ENCODE assay signal across 18 cellular contexts in genomic region chr3:188196232-188196990, GRCh38. TPM values are rescaled to one million over a fixed set of nuclear protein-coding genes. Genes with fewer than 3 reads are reported as not detected.
A peak's percentile ranks its signal among the peaks of the same experiment; 100 is the strongest.
DNase-seq lines count a peak whose midpoint lies in the region; ATAC-seq and TF ChIP-seq lines count a peak whose summit lies in the region.
"Had no signal": no experiment of that assay in that cellular context is flagged by ENCODE, and none has a peak within 500 bp of the region (broad histone marks: within the 10 kb centered on the region; RNA-seq: fewer than 3 reads in every experiment).

No MANE protein-coding gene starts in this region.

- no peaks in the 10 kb centered on the region for H3K9me3 ChIP-seq in tibial artery
- no peaks in the 10 kb centered on the region for H3K9me3 ChIP-seq in CD4-positive, alpha-beta memory T cell (ENCODE audit: control insufficient read depth in 1 of 2, low read length in 2 of 2)
- H3K9me3 ChIP-seq: body of pancreas had no signal

- peak overlapping the region; percentile 51 for H3K27ac Mint-ChIP-seq in activated CD4-positive, alpha-beta T cell treated with anti-CD3 and anti-CD28 coated beads, Interleukin-2, amount 10 ng/mL, durations not matched to agents 7 days and 5 days
- H3K27ac Mint-ChIP-seq in WTC11 = no peak overlapping the region
- H3K27ac Mint-ChIP-seq in memory B cell = peak overlapping the region; percentile 2
- H3K27ac Mint-ChIP-seq in CD4-positive, alpha-beta memory T cell = no peak overlapping the region
- H3K27ac Mint-ChIP-seq: type B pancreatic cell had no signal

- no peaks in the 10 kb centered on the region for H3K27me3 Mint-ChIP-seq in activated CD4-positive, alpha-beta T cell treated with anti-CD3 and anti-CD28 coated beads, Interleukin-2, amount 10 ng/mL, durations not matched to agents 7 days and 5 days
- H3K27me3 Mint-ChIP-seq in WTC11 (ENCODE audit: low read depth) (no peaks in the 10 kb centered on the region), memory B cell (no peaks in the 10 kb centered on the region)
- no peaks in the 10 kb centered on the region for H3K27me3 Mint-ChIP-seq in CD4-positive, alpha-beta memory T cell
- H3K27me3 Mint-ChIP-seq: CD8-positive, alpha-beta memory T cell; IgD-negative memory B cell; type B pancreatic cell had no signal

- TF ChIP-seq CTCF in WTC11 (IDR thresholded peaks at IDR 0.05) (no peak), tibial artery (IDR thresholded peaks at IDR 0.05) (no peak)

- ATAC-seq in WTC11 (peak; percentile 12; the same call in 1 of the 2 replicates), memory B cell (ENCODE audit: low read depth) (no peak), GM18511 (IDR thresholded peaks at IDR 0.05; ENCODE audit: unreplicated experiment) (no peak)
- ATAC-seq: body of pancreas had no signal

- peaks cover 40% of the 10 kb centered on the region for H3K36me3 Mint-ChIP-seq in activated CD4-positive, alpha-beta T cell treated with anti-CD3 and anti-CD28 coated beads, Interleukin-2, amount 10 ng/mL, durations not matched to agents 7 days and 5 days (ENCODE audit: low read depth)
- no peaks in the 10 kb centered on the region for H3K36me3 Mint-ChIP-seq in WTC11
- peaks cover 24% of the 10 kb centered on the region for H3K36me3 Mint-ChIP-seq in memory B cell
- peaks cover 29 to 57% of the 10 kb centered on the region in 2 donors for H3K36me3 Mint-ChIP-seq in CD4-positive, alpha-beta memory T cell

- peaks cover 0 to 90% (median 32%) of the 10 kb centered on the region in 4 donors for H3K4me1 ChIP-seq in tibial artery
- H3K4me1 ChIP-seq in CD4-positive, alpha-beta memory T cell (ENCODE audit: insufficient read depth, low read length) = peaks cover 13% of the 10 kb centered on the region
- H3K4me1 ChIP-seq: body of pancreas had no signal

- no peaks in the 10 kb centered on the region for H3K27me3 ChIP-seq in tibial artery
- H3K27me3 ChIP-seq in CD4-positive, alpha-beta memory T cell (ENCODE audit: insufficient read depth, low read length) = no peaks in the 10 kb centered on the region
- H3K27me3 ChIP-seq: body of pancreas had no signal

- peaks cover 0 to 11% (median 4%) of the 10 kb centered on the region in 3 donors for H3K36me3 ChIP-seq in tibial artery
- H3K36me3 ChIP-seq in CD4-positive, alpha-beta memory T cell (ENCODE audit: insufficient read depth, low read length) = peaks cover 3% of the 10 kb centered on the region

- no peak overlapping the region for H3K4me3 ChIP-seq in tibial artery
- H3K4me3 ChIP-seq in CD4-positive, alpha-beta memory T cell (ENCODE audit: low read length in 2 of 2) = no peak overlapping the region
- H3K4me3 ChIP-seq: body of pancreas had no signal

- H3K27ac ChIP-seq in tibial artery = peak overlapping the region; percentile 21 to 58
- no peak overlapping the region for H3K27ac ChIP-seq in CD4-positive, alpha-beta memory T cell (ENCODE audit: low read depth, low read length)
- H3K27ac ChIP-seq: body of pancreas had no signal

- POLR2A ChIA-PET in activated CD4-positive, alpha-beta T cell treated with anti-CD3 and anti-CD28 coated beads, Interleukin-2, amount 10 ng/mL, durations not matched to agents 7 days and 5 days (lab: Charles Lee) = no interaction called here
- POLR2A ChIA-PET in WTC11 (lab: Charles Lee) = no interaction called here
- POLR2A ChIA-PET in CD4-positive, alpha-beta memory T cell (lab: Charles Lee; ENCODE audit: partially characterized antibody) = no interaction called here

- no peak for DNase-seq in activated CD4-positive, alpha-beta T cell treated with anti-CD3 and anti-CD28 coated beads, Interleukin-2, amount 10 ng/mL, durations not matched to agents 7 days and 5 days
- no peak for DNase-seq in activated CD4-positive, alpha-beta T cell treated with anti-CD3 and anti-CD28 coated beads for 48 hours
- DNase-seq in WTC11 (ENCODE audit: low spot score) = no peak
- no peak for DNase-seq in memory B cell (ENCODE audit: low spot score in 2 of 2)
- no peak for DNase-seq in tibial artery
- DNase-seq in NCI-H128 (lab: John Stamatoyannopoulos, UW; ENCODE audit: unreplicated experiment) = no peak
- no peak for DNase-seq in CD4-positive, alpha-beta memory T cell
- DNase-seq: 8988T; activated CD8-positive, alpha-beta memory T cell treated with anti-CD3 and anti-CD28 coated beads for 24 hours; activated gamma-delta T cell; body of pancreas; CD8-positive, alpha-beta memory T cell; effector CD4-positive, alpha-beta T cell; NCI-H1092; posterior cingulate gyrus had no signal

- intact Hi-C loops in tibial artery (cut with DNase I; ENCODE audit: low total_unique reads) = no loop called here
- intact Hi-C loops in CD4-positive, alpha-beta memory T cell (cut with micrococcal nuclease) = no loop called here

- CTCF ChIA-PET in activated CD4-positive, alpha-beta T cell treated with anti-CD3 and anti-CD28 coated beads, Interleukin-2, amount 10 ng/mL, durations not matched to agents 7 days and 5 days (lab: Charles Lee) = no interaction called here
- CTCF ChIA-PET in WTC11 (lab: Charles Lee) = interaction anchor here (1.0 kb wide), 1 partner anchor 10 kb away, joined by 4 read pairs; no protein-coding TSS in a partner anchor
- CTCF ChIA-PET in CD4-positive, alpha-beta memory T cell (lab: Charles Lee; ENCODE audit: partially characterized antibody) = no interaction called here

- no peak overlapping the region for H3K4me3 Mint-ChIP-seq in activated CD4-positive, alpha-beta T cell treated with anti-CD3 and anti-CD28 coated beads, Interleukin-2, amount 10 ng/mL, durations not matched to agents 7 days and 5 days
- H3K4me3 Mint-ChIP-seq in WTC11 (no peak overlapping the region), memory B cell (no peak overlapping the region)
- no peak overlapping the region for H3K4me3 Mint-ChIP-seq in CD4-positive, alpha-beta memory T cell
- H3K4me3 Mint-ChIP-seq: CD8-positive, alpha-beta memory T cell; IgD-negative memory B cell; type B pancreatic cell had no signal

- no peaks in the 10 kb centered on the region for H3K9me3 Mint-ChIP-seq in activated CD4-positive, alpha-beta T cell treated with anti-CD3 and anti-CD28 coated beads, Interleukin-2, amount 10 ng/mL, durations not matched to agents 7 days and 5 days
- H3K9me3 Mint-ChIP-seq in WTC11 (no peaks in the 10 kb centered on the region), memory B cell (no peaks in the 10 kb centered on the region)
- no peaks in the 10 kb centered on the region for H3K9me3 Mint-ChIP-seq in CD4-positive, alpha-beta memory T cell
- H3K9me3 Mint-ChIP-seq: CD8-positive, alpha-beta memory T cell; IgD-negative memory B cell had no signal

- peaks cover 15% of the 10 kb centered on the region for H3K4me1 Mint-ChIP-seq in activated CD4-positive, alpha-beta T cell treated with anti-CD3 and anti-CD28 coated beads, Interleukin-2, amount 10 ng/mL, durations not matched to agents 7 days and 5 days
- H3K4me1 Mint-ChIP-seq in WTC11 (peaks cover 18% of the 10 kb centered on the region), memory B cell (peaks cover 35% of the 10 kb centered on the region)
- peaks cover 19 to 57% (median 32%) of the 10 kb centered on the region in 4 donors for H3K4me1 Mint-ChIP-seq in CD4-positive, alpha-beta memory T cell

TF ChIP-seq in WTC11, 78 proteins besides CTCF, POLR2A, EP300 and RAD21 (continues in another document):
- TF ChIP-seq ESRRA (CRISPR knock-in tag; IDR thresholded peaks at IDR 0.05; ENCODE audit: borderline replicate concordance) = no peak
- no peak for TF ChIP-seq ZNF396 (CRISPR knock-in tag; IDR thresholded peaks at IDR 0.05; ENCODE audit: borderline replicate concordance)
- TF ChIP-seq E2F1 (CRISPR knock-in tag; IDR thresholded peaks at IDR 0.05) = no peak
- no peak for TF ChIP-seq GTF2I (CRISPR knock-in tag; conservative IDR thresholded peaks at IDR 0.05)
- TF ChIP-seq EMX1 (CRISPR knock-in tag; IDR thresholded peaks at IDR 0.05) = no peak
- TF ChIP-seq CDX4 (CRISPR knock-in tag; IDR thresholded peaks at IDR 0.05; ENCODE audit: borderline replicate concordance) = no peak
- TF ChIP-seq ZNF671 (CRISPR knock-in tag; IDR thresholded peaks at IDR 0.05) = no peak
- no peak for TF ChIP-seq ZNF416 (CRISPR knock-in tag; IDR thresholded peaks at IDR 0.05)
- TF ChIP-seq MXD4 (CRISPR knock-in tag; IDR thresholded peaks at IDR 0.05; ENCODE audit: borderline replicate concordance) = no peak

RNA-seq across cellular contexts. Expression of gene LPP, which starts 42.5 kb away (rescaled TPM):
- 10 to 100 TPM; 63.6 to 70.3 TPM for total RNA-seq in activated CD4-positive, alpha-beta T cell treated with anti-CD3 and anti-CD28 coated beads, Interleukin-2, amount 10 ng/mL, durations not matched to agents 7 days and 5 days
- total RNA-seq in WTC11 (2021) = 49.2 to 55.6 TPM (median 49.6 TPM) in 3 replicates
- 10 to 100 TPM; 24.3 to 25.0 TPM for total RNA-seq in CD4-positive, alpha-beta memory T cell
- 10 to 100 TPM; 10.4 to 27.2 TPM for polyA plus RNA-seq in CD4-positive, alpha-beta memory T cell

Comparison
In these comparisons a context has a peak if more than half of its experiments do, and no peak if none do; other contexts are left out.
1. H3K27ac Mint-ChIP-seq: peak in activated CD4-positive, alpha-beta T cell treated with anti-CD3 and anti-CD28 coated beads, Interleukin-2, amount 10 ng/mL, durations not matched to agents 7 days and 5 days (single experiment) and memory B cell (single experiment); none in WTC11 (single experiment) and CD4-positive, alpha-beta memory T cell (0 of 7).